In the genomic region with DNA sequence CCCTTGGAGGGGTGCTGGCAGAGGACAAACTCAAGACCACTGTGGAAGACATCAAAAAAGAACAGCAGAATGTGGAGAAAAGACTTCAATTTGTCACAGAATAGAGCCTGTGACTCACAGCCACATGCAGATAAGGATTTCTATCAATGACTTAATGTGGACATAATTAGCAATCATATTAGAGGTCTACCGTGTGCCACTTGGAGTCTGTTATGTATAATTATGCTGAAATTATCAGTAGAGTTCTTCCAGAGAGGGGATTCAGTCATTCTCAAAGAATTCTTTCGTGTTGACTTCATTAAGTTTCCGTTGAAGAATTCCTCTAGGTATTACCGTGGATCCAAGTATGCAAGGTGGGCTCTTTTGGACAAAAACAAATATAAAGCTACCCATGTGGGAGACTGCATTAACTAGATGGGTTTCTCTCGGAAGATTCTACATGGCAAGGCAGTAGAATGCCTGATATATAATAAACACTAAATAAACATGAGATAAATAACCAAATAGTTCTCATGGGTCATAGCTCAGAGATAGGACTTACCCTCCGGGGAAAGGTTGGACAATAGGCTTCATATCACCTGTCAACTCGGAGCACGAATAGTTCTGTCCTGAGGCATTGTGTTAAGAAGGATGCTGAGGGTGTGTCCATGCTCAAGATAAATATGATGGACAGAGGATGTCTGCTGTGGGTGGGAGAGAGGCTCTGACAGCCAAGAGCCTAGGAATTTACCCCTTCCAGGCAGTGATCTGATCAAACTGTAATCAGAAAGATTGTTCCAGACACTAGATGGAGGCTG, we compare ENCODE assay signal across 16 cellular contexts.
DNase-seq lines count a peak whose midpoint lies in the region; ATAC-seq, FAIRE-seq and TF ChIP-seq lines count a peak whose summit lies in the region.
"Had no signal": no experiment of that assay in that cellular context is flagged by ENCODE, and none has a peak within 500 bp of the region (broad histone marks: within the 10 kb centered on the region; RNA-seq: fewer than 3 reads in every experiment).

No MANE protein-coding gene starts in this region.

- FAIRE-seq in K562 (lab: Jason Lieb, UNC) = no peak

- H3K27ac Mint-ChIP-seq in CD14-positive monocyte = peak overlapping the region; percentile 95 to 100 (median 99)
- H3K27ac Mint-ChIP-seq: CD8-positive, alpha-beta memory T cell; IgD-negative memory B cell had no signal

- H3K18ac ChIP-seq in mesenchymal stem cell (ENCODE audit: low read depth in 1 of 2, low read length in 2 of 2) = no peak overlapping the region

- POLR2A ChIA-PET in K562 (lab: Yijun Ruan, JAX) = no interaction called here

- no peaks in the 10 kb centered on the region for H3K9me1 ChIP-seq in K562 (ENCODE audit: control insufficient read depth, insufficient read depth, low read length)

- intact Hi-C loops in CD14-positive monocyte (cut with micrococcal nuclease) = no loop called here
- intact Hi-C loops in K562 (cut with micrococcal nuclease) = no loop called here
- intact Hi-C loops in testis (cut with DNase I; ENCODE audit: low total_unique reads) = no loop called here

- peak overlapping the region; percentile 3 for H2AK5ac ChIP-seq in mesenchymal stem cell (ENCODE audit: low read length, severe bottlenecking)

- no peak overlapping the region for H3K4ac ChIP-seq in mesenchymal stem cell (ENCODE audit: low read depth in 1 of 2, low read length in 2 of 2)

- TF ChIP-seq RAD21 in K562 (CRISPR knock-in tag; conservative IDR thresholded peaks at IDR 0.05 in 1 of 2, IDR thresholded peaks at IDR 0.05 in 1 of 2) = no peak

- CTCF ChIA-PET in K562 (lab: Yijun Ruan, JAX; ENCODE audit: low intra/inter-chr PET ratio) = no interaction called here

- peaks cover 0 to under 1% of the 10 kb centered on the region in 2 donors for H3K36me3 Mint-ChIP-seq in CD14-positive monocyte
- H3K36me3 Mint-ChIP-seq: CD8-positive, alpha-beta memory T cell had no signal

- ATAC-seq in K562 = no peak

- in situ Hi-C loops in K562 (cut with MboI) = no loop called here

- H3K9ac ChIP-seq in K562 (ENCODE audit: insufficient read depth in 1 of 2, low read depth in 2 of 2, low read length in 2 of 2) (no peak overlapping the region), mesenchymal stem cell (ENCODE audit: low read length) (no peak overlapping the region)

- H3K27me3 Mint-ChIP-seq in CD14-positive monocyte (ENCODE audit: low read depth in 3 of 3) = peaks cover 0 to 1% (median 0%) of the 10 kb centered on the region in 3 donors

- DNase-seq in CD14-positive monocyte (ENCODE audit: low spot score) = no peak
- peak; percentile 43 for DNase-seq in M059J (ENCODE audit: low read depth)
- DNase-seq in K562 (ENCODE audit: extremely low read depth in 1 of 4, low spot score in 3 of 4) = no peak
- peak; percentile 68 for DNase-seq in mesenchymal stem cell
- DNase-seq in SKM-1 treated with dmso at 0.1 percent for 144 hours (lab: John Stamatoyannopoulos, UW; ENCODE audit: unreplicated experiment) = no peak
- DNase-seq in HK-2 (ENCODE audit: unreplicated experiment) = no peak
- no peak for DNase-seq in testis
- DNase-seq: ACHN; CD8-positive, alpha-beta memory T cell; DMS 273 treated with DMSO at 0.1 percent for 48 hours; H7; NCI-H1092; NCI-H2107; NCI-H69 had no signal

- H3K9me3 ChIP-seq in K562 (replicated peaks; ENCODE audit: control insufficient read depth, insufficient read depth, low read depth, low read length) = no peaks in the 10 kb centered on the region
- peaks cover 3% of the 10 kb centered on the region for H3K9me3 ChIP-seq in mesenchymal stem cell (ENCODE audit: control insufficient read depth, low read length)
- H3K9me3 ChIP-seq in testis = no peaks in the 10 kb centered on the region

- H3K27ac ChIP-seq in K562 (ENCODE audit: extremely low read depth, low read depth, low read length) (no peak overlapping the region), mesenchymal stem cell (ENCODE audit: low read length, poor library complexity, severe bottlenecking) (no peak overlapping the region), testis (no peak overlapping the region)
- H3K27ac ChIP-seq: SK-N-MC had no signal

- no peak for TF ChIP-seq EP300 in K562 (IDR thresholded peaks at IDR 0.05; ENCODE audit: low read length)

- H2BK12ac ChIP-seq in mesenchymal stem cell (ENCODE audit: low read length in 2 of 2) = peak overlapping the region in 1 of 2 experiments; percentile 47

- peaks cover 0 to 4% of the 10 kb centered on the region in 2 experiments; a peak in 1 of 5 replicates for H3K27me3 ChIP-seq in K562 (ENCODE audit: control insufficient read depth in 2 of 2, insufficient read depth in 2 of 2, low read length in 2 of 2)
- H3K27me3 ChIP-seq in mesenchymal stem cell (ENCODE audit: control insufficient read depth in 1 of 2, insufficient read depth in 1 of 2, low read length in 2 of 2) = peaks cover 0 to 21% of the 10 kb centered on the region in 2 experiments
- no peaks in the 10 kb centered on the region for H3K27me3 ChIP-seq in testis

- no peaks in the 10 kb centered on the region for H3K79me2 ChIP-seq in K562 (ENCODE audit: control insufficient read depth, insufficient read depth, low read length)

- 6% methylated on average over 8 of the region's 8 CpGs for WGBS in K562 (ENCODE audit: insufficient coverage, low coverage, missing lambda C conversion rate)
- WGBS in mesenchymal stem cell = 44% methylated on average over 7 of the region's 8 CpGs
- WGBS in testis, 2 donors = 75 to 78% methylated on average over 8 of the region's 8 CpGs

- peaks cover 78% of the 10 kb centered on the region for H3K4me1 Mint-ChIP-seq in CD14-positive monocyte
- H3K4me1 Mint-ChIP-seq: CD8-positive, alpha-beta memory T cell; IgD-negative memory B cell had no signal

- H2AFZ ChIP-seq in K562 (ENCODE audit: low read depth, low read length) (no peak overlapping the region), mesenchymal stem cell (ENCODE audit: low read depth, low read length) (no peak overlapping the region)

- no TSS peak for BruUV-seq in K562 (replicated peaks; lab: Mats Ljungman, UMichigan)

- no peaks in the 10 kb centered on the region; the same call in 1 of the 2 replicates for H4K20me1 ChIP-seq in K562 (replicated peaks; ENCODE audit: control insufficient read depth, insufficient read depth, low read length)

- H2BK15ac ChIP-seq in mesenchymal stem cell (ENCODE audit: low read depth, poor library complexity, severe bottlenecking) = no peak overlapping the region

- H4K91ac ChIP-seq in mesenchymal stem cell (ENCODE audit: low read length) = no peak overlapping the region

- no peak overlapping the region for H2BK120ac ChIP-seq in mesenchymal stem cell (ENCODE audit: low read depth, low read length)

- no peak for TF ChIP-seq POLR2A in K562 (conservative IDR thresholded peaks at IDR 0.05)
- no peak for TF ChIP-seq POLR2A in testis (IDR thresholded peaks at IDR 0.05)

- H2BK5ac ChIP-seq in mesenchymal stem cell (ENCODE audit: low read depth, low read length, poor library complexity, severe bottlenecking) = no peak overlapping the region

- no peak overlapping the region for H4K8ac ChIP-seq in mesenchymal stem cell (ENCODE audit: low read length)

- TF ChIP-seq CTCF in CD14-positive monocyte (IDR thresholded peaks at IDR 0.05) (no peak), K562 (IDR thresholded peaks at IDR 0.05 in 2 of 3, conservative IDR thresholded peaks at IDR 0.05 in 1 of 3; ENCODE audit: insufficient read depth in 2 of 3, low read depth in 1 of 3, low read length in 3 of 3) (no peak), testis (IDR thresholded peaks at IDR 0.05) (no peak)

- no peak overlapping the region for H3K4me3 Mint-ChIP-seq in CD14-positive monocyte
- H3K4me3 Mint-ChIP-seq: CD8-positive, alpha-beta memory T cell; IgD-negative memory B cell had no signal

- no peak overlapping the region for H3K4me2 ChIP-seq in K562 (ENCODE audit: insufficient read depth, low read length)
- no peak overlapping the region for H3K4me2 ChIP-seq in mesenchymal stem cell (ENCODE audit: low read length, poor library complexity, severe bottlenecking)

- H3K4me3 ChIP-seq in K562 (no peak overlapping the region), mesenchymal stem cell (ENCODE audit: insufficient read depth in 1 of 2, low read depth in 1 of 2, low read length in 2 of 2) (no peak overlapping the region), testis (no peak overlapping the region)
- H3K4me3 ChIP-seq: SK-N-MC had no signal

- no peak overlapping the region for H3K14ac ChIP-seq in mesenchymal stem cell (ENCODE audit: low read length in 2 of 2)

- peaks cover 0 to 1% (median 0%) of the 10 kb centered on the region in 7 donors for H3K9me3 Mint-ChIP-seq in CD14-positive monocyte

- H3K79me1 ChIP-seq in mesenchymal stem cell (replicated peaks; ENCODE audit: low read length, poor library complexity, severe bottlenecking) = no peaks in the 10 kb centered on the region

- H3K4me1 ChIP-seq in K562 (replicated peaks in 1 of 2; ENCODE audit: control insufficient read depth in 2 of 2, insufficient read depth in 2 of 2, low read length in 2 of 2) (peaks cover 6 to 8% of the 10 kb centered on the region in 2 experiments; a peak in 4 of 5 replicates), mesenchymal stem cell (ENCODE audit: control insufficient read depth, insufficient read depth, low read depth, low read length) (peaks cover 17% of the 10 kb centered on the region), testis (peaks cover 8% of the 10 kb centered on the region)

- no peak overlapping the region for H3K23ac ChIP-seq in mesenchymal stem cell (ENCODE audit: low read length in 2 of 2)

- H3K36me3 ChIP-seq in K562 (ENCODE audit: control insufficient read depth, insufficient read depth, low read length) = no peaks in the 10 kb centered on the region
- H3K36me3 ChIP-seq in mesenchymal stem cell (ENCODE audit: control insufficient read depth in 1 of 2, insufficient read depth in 2 of 2, low read depth in 1 of 2, low read length in 2 of 2) = no peaks in the 10 kb centered on the region
- H3K36me3 ChIP-seq in testis (ENCODE audit: low read depth, missing control alignments) = no peaks in the 10 kb centered on the region

TF ChIP-seq in K562, 482 proteins besides CTCF, POLR2A, EP300 and RAD21 (continues in another document):
- peak; percentile 53 for TF ChIP-seq RBM25 (IDR thresholded peaks at IDR 0.05; ENCODE audit: low read depth, low read length, severe bottlenecking)
- TF ChIP-seq, protein P1, sequence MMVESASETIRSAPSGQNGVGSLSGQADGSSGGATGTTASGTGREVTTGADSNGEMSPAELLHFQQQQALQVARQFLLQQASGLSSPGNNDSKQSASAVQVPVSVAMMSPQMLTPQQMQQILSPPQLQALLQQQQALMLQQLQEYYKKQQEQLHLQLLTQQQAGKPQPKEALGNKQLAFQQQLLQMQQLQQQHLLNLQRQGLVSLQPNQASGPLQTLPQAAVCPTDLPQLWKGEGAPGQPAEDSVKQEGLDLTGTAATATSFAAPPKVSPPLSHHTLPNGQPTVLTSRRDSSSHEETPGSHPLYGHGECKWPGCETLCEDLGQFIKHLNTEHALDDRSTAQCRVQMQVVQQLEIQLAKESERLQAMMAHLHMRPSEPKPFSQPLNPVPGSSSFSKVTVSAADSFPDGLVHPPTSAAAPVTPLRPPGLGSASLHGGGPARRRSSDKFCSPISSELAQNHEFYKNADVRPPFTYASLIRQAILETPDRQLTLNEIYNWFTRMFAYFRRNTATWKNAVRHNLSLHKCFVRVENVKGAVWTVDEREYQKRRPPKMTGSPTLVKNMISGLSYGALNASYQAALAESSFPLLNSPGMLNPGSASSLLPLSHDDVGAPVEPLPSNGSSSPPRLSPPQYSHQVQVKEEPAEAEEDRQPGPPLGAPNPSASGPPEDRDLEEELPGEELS (CRISPR knock-in tag; IDR thresholded peaks at IDR 0.05; ENCODE audit: borderline replicate concordance) = no peak

Comparison
In these comparisons a context has a peak if more than half of its experiments do, and no peak if none do; other contexts are left out.
1. DNase-seq: peak in M059J (single experiment) and mesenchymal stem cell (single experiment); none in CD14-positive monocyte (single experiment), K562 (0 of 4), SKM-1 treated with dmso at 0.1 percent for 144 hours (single experiment), HK-2 (single experiment) and testis (single experiment).